15 cellular contexts compared by ENCODE assay signal in the genomic region with DNA sequence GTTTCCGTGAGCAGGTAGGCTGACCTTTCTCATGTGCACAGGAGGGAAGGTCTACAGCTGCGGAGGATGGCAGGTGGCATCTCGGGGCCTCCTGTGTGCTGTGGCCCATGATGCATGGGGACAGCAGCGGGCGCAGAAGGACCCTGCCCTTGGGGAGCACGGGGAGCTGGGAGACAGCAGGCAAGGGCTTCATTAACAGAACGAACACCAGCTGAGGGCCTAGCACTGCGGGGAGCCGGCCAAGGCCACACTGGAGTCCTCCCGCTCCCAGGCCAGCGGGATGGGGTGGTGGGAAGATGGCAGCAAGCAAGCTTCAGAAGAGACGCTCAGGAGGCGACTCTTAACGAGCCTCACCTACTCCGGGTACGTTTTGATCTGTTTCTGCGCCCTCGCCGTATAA.
DNase-seq lines count a peak whose midpoint lies in the region; ATAC-seq, FAIRE-seq and TF ChIP-seq lines count a peak whose summit lies in the region.
"Had no signal": no experiment of that assay in that cellular context is flagged by ENCODE, and none has a peak within 500 bp of the region (broad histone marks: within the 10 kb centered on the region; RNA-seq: fewer than 3 reads in every experiment).

No MANE protein-coding gene starts in this region.

- intact Hi-C loops in K562 (cut with micrococcal nuclease) = no loop called here

- H3K4me2 ChIP-seq in K562 (ENCODE audit: insufficient read depth, low read length) = no peak overlapping the region
- H3K4me2 ChIP-seq in neuronal stem cell (ENCODE audit: insufficient read depth, low read length, poor library complexity, severe bottlenecking) = no peak overlapping the region

- H4K91ac ChIP-seq in neuronal stem cell (ENCODE audit: low read depth, low read length, poor library complexity) = no peak overlapping the region

- H3K9me3 ChIP-seq in K562 (replicated peaks; ENCODE audit: control insufficient read depth, insufficient read depth, low read depth, low read length) (no peaks in the 10 kb centered on the region), neuronal stem cell (replicated peaks in 1 of 2; ENCODE audit: control insufficient read depth in 2 of 2, insufficient read depth in 1 of 2, low read depth in 1 of 2, low read length in 2 of 2) (peaks cover 0 to 2% of the 10 kb centered on the region in 2 donors)
- H3K9me3 ChIP-seq: HAP-1 had no signal

- H3K27ac Mint-ChIP-seq in endothelial cell (ENCODE audit: unreplicated experiment) = peak overlapping the region; percentile 30
- H3K27ac Mint-ChIP-seq: CD4-positive, alpha-beta memory T cell had no signal

- peaks cover 2% of the 10 kb centered on the region for H3K9me3 Mint-ChIP-seq in endothelial cell (ENCODE audit: unreplicated experiment)

- H2BK15ac ChIP-seq in neuronal stem cell (ENCODE audit: low read length) = no peak overlapping the region

- CTCF ChIA-PET in K562 (lab: Yijun Ruan, JAX; ENCODE audit: low intra/inter-chr PET ratio) = no interaction called here

- peaks cover 8% of the 10 kb centered on the region for H3K4me1 Mint-ChIP-seq in endothelial cell (ENCODE audit: unreplicated experiment)

- peaks cover 1% of the 10 kb centered on the region for H3K36me3 Mint-ChIP-seq in endothelial cell (ENCODE audit: low read depth, unreplicated experiment)
- H3K36me3 Mint-ChIP-seq: CD14-positive monocyte; CD4-positive, alpha-beta memory T cell had no signal

- H3K27me3 Mint-ChIP-seq in endothelial cell (ENCODE audit: unreplicated experiment) = peaks cover 22% of the 10 kb centered on the region

- BruUV-seq in K562 (replicated peaks; lab: Mats Ljungman, UMichigan) = no TSS peak

- H3K27ac ChIP-seq in K562 (ENCODE audit: extremely low read depth, low read depth, low read length) (no peak overlapping the region), neuronal stem cell (replicated peaks; ENCODE audit: low read length) (no peak overlapping the region)

- no peak for TF ChIP-seq EP300 in K562 (IDR thresholded peaks at IDR 0.05; ENCODE audit: low read length)

- H2BK120ac ChIP-seq in neuronal stem cell (ENCODE audit: low read depth, low read length) = no peak overlapping the region

- no peak overlapping the region for H3K9ac ChIP-seq in K562 (ENCODE audit: insufficient read depth in 1 of 2, low read depth in 2 of 2, low read length in 2 of 2)
- no peak overlapping the region for H3K9ac ChIP-seq in neuronal stem cell (ENCODE audit: low read depth, low read length, poor library complexity)

- ATAC-seq in K562 (no peak), HG03354 (IDR thresholded peaks at IDR 0.05; ENCODE audit: poor library complexity, severe bottlenecking, unreplicated experiment) (no peak), GM18520 (IDR thresholded peaks at IDR 0.05; ENCODE audit: unreplicated experiment) (no peak), GM21576 (IDR thresholded peaks at IDR 0.05; ENCODE audit: unreplicated experiment) (no peak)

- TF ChIP-seq CTCF in NB4 (IDR thresholded peaks at IDR 0.05; ENCODE audit: low read depth, low read length) (no peak), K562 (IDR thresholded peaks at IDR 0.05 in 2 of 3, conservative IDR thresholded peaks at IDR 0.05 in 1 of 3; ENCODE audit: insufficient read depth in 2 of 3, low read depth in 1 of 3, low read length in 3 of 3) (no peak), endothelial cell (IDR thresholded peaks at IDR 0.05; ENCODE audit: unreplicated experiment) (no peak)

- DNase-seq in NB4 (ENCODE audit: low read depth) (no peak), K562 (ENCODE audit: extremely low read depth in 1 of 4, low spot score in 3 of 4) (no peak), endothelial cell (ENCODE audit: low spot score) (no peak), neuronal stem cell (ENCODE audit: low spot score) (no peak), DMS 273 treated with DMSO at 0.1 percent for 48 hours (lab: John Stamatoyannopoulos, UW) (no peak)
- DNase-seq: CD4-positive, alpha-beta memory T cell; DMS79 treated with DMSO at 0.1 percent for 48 hours; GF-D8 had no signal

- H4K20me1 ChIP-seq in K562 (replicated peaks; ENCODE audit: control insufficient read depth, insufficient read depth, low read length) = no peaks in the 10 kb centered on the region
- H4K20me1 ChIP-seq: BLaER1 had no signal

- H3K79me2 ChIP-seq in K562 (ENCODE audit: control insufficient read depth, insufficient read depth, low read length) = no peaks in the 10 kb centered on the region

- H3K79me1 ChIP-seq in neuronal stem cell (ENCODE audit: low read depth, low read length) = no peaks in the 10 kb centered on the region

- H2AFZ ChIP-seq in K562 (ENCODE audit: low read depth, low read length) = no peak overlapping the region
- no peak overlapping the region for H2AFZ ChIP-seq in neuronal stem cell (ENCODE audit: low read length)

- POLR2A ChIA-PET in K562 (lab: Yijun Ruan, JAX) = interaction anchor here (0.6 to 0.8 kb wide), 2 partner anchors 14 to 163 kb away, joined by 3 to 4 read pairs; no protein-coding TSS in a partner anchor

- no peak for TF ChIP-seq RAD21 in K562 (CRISPR knock-in tag; conservative IDR thresholded peaks at IDR 0.05 in 1 of 2, IDR thresholded peaks at IDR 0.05 in 1 of 2)

- H3K9me1 ChIP-seq in K562 (ENCODE audit: control insufficient read depth, insufficient read depth, low read length) = no peaks in the 10 kb centered on the region

- TF ChIP-seq POLR2A in NB4 (IDR thresholded peaks at IDR 0.05; ENCODE audit: extremely low read depth, insufficient read length) (no peak), K562 (conservative IDR thresholded peaks at IDR 0.05) (no peak)

- no peak overlapping the region for H4K8ac ChIP-seq in neuronal stem cell (ENCODE audit: low read depth, low read length)

- H3K4me1 ChIP-seq in K562 (replicated peaks in 1 of 2; ENCODE audit: control insufficient read depth in 2 of 2, insufficient read depth in 2 of 2, low read length in 2 of 2) (peaks cover 5 to 38% of the 10 kb centered on the region in 2 experiments; a peak in 3 of 5 replicates), neuronal stem cell (ENCODE audit: control insufficient read depth in 2 of 2, insufficient read depth in 1 of 2, low read depth in 1 of 2, low read length in 2 of 2) (peaks cover 9 to 25% of the 10 kb centered on the region in 2 donors)
- H3K4me1 ChIP-seq: HAP-1 had no signal

- H3K4ac ChIP-seq in neuronal stem cell (ENCODE audit: low read length) = no peak overlapping the region

- peak overlapping the region; percentile 77 for H2AK5ac ChIP-seq in neuronal stem cell (ENCODE audit: low read depth, low read length)

- FAIRE-seq in K562 (lab: Jason Lieb, UNC) = no peak
- FAIRE-seq: A204.1 had no signal

- H3K27me3 ChIP-seq in K562 (ENCODE audit: control insufficient read depth in 2 of 2, insufficient read depth in 2 of 2, low read length in 2 of 2) (peaks cover 5 to 61% of the 10 kb centered on the region in 2 experiments), neuronal stem cell (ENCODE audit: control insufficient read depth in 3 of 3, insufficient read depth in 3 of 3, low read depth in 1 of 3, low read length in 3 of 3) (no peaks in the 10 kb centered on the region)
- H3K27me3 ChIP-seq: BLaER1 had no signal

- H3K36me3 ChIP-seq in K562 (ENCODE audit: control insufficient read depth, insufficient read depth, low read length) (no peaks in the 10 kb centered on the region), neuronal stem cell (replicated peaks in 1 of 2; ENCODE audit: control insufficient read depth in 2 of 2, insufficient read depth in 2 of 2, low read length in 2 of 2) (no peaks in the 10 kb centered on the region)
- H3K36me3 ChIP-seq: HAP-1 had no signal

- H2BK12ac ChIP-seq in neuronal stem cell (ENCODE audit: low read length) = no peak overlapping the region

- H2BK5ac ChIP-seq in neuronal stem cell (ENCODE audit: low read length) = no peak overlapping the region

- H3K14ac ChIP-seq in neuronal stem cell (ENCODE audit: low read length) = peak overlapping the region; percentile 40

- H3K18ac ChIP-seq in neuronal stem cell (ENCODE audit: low read length) = no peak overlapping the region

- H3K4me3 ChIP-seq in NB4 (ENCODE audit: low read depth, low read length) (peak overlapping the region; percentile 48), K562 (no peak overlapping the region), neuronal stem cell (ENCODE audit: low read length in 2 of 2) (no peak overlapping the region)
- H3K4me3 ChIP-seq: BLaER1, HAP-1 had no signal

- in situ Hi-C loops in K562 (cut with MboI) = no loop called here

- no peak overlapping the region for H3K4me3 Mint-ChIP-seq in endothelial cell (ENCODE audit: unreplicated experiment)
- H3K4me3 Mint-ChIP-seq: CD14-positive monocyte; CD4-positive, alpha-beta memory T cell had no signal

- WGBS in K562 (ENCODE audit: insufficient coverage, low coverage, missing lambda C conversion rate) = 24% methylated on average over 19 of the region's 19 CpGs
- WGBS in neuronal stem cell (ENCODE audit: extremely low coverage in 2 of 2, insufficient read length in 2 of 2, insufficient replicate concordance in 1 of 2), 2 donors = no CpG with 5 or more reads among the region's 19 CpGs

- H3K23ac ChIP-seq in neuronal stem cell (ENCODE audit: low read depth, low read length, poor library complexity) = peak overlapping the region; percentile 61

TF ChIP-seq in K562, 482 proteins besides CTCF, POLR2A, EP300 and RAD21:
- TF ChIP-seq ESRRB (CRISPR knock-in tag; IDR thresholded peaks at IDR 0.05; ENCODE audit: borderline replicate concordance) (no peak), FOXJ2 (tag; IDR thresholded peaks at IDR 0.05) (no peak), MXI1 (IDR thresholded peaks at IDR 0.05; ENCODE audit: low read depth, low read length) (no peak), POLR3A (IDR thresholded peaks at IDR 0.05; ENCODE audit: borderline replicate concordance, extremely low read depth, insufficient read depth, insufficient read length) (no peak), ARHGAP35 (IDR thresholded peaks at IDR 0.05; ENCODE audit: partially characterized antibody) (no peak), POU5F1 (IDR thresholded peaks at IDR 0.05; ENCODE audit: borderline replicate concordance, low read depth, low read length, partially characterized antibody) (no peak), ZNF263 (CRISPR knock-in tag; IDR thresholded peaks at IDR 0.05; ENCODE audit: borderline replicate concordance) (peak; percentile 88)
